ENCODE assay signal across 22 cellular contexts in the genomic region with DNA sequence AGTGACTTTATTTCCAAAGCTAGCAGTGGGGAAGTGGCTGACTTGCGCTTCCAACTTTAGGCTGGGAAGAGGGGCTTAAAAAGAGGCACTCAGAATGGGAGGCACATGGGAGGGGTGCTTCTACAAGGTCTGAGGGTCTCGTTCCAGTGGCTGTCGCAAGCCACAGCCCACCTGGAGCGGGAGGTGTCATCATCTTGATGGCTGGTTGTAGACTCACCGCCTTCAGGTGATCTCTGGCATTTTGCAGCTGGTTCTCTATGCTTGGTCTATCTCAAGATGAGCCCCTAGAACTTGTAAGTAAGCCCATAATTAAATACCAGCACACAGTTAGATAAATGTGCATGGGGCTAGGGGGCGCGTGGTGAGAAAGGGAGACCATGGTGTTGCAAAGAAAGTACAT. TPM values are rescaled to one million over a fixed set of nuclear protein-coding genes. Genes with fewer than 3 reads are reported as not detected.
"Had no signal": no experiment of that assay in that cellular context is flagged by ENCODE, and none has a peak within 500 bp of the region (broad histone marks: within the 10 kb centered on the region; RNA-seq: fewer than 3 reads in every experiment).

No MANE protein-coding gene starts in this region.

- H3K4me1 Mint-ChIP-seq: endodermal cell, naive B cell, nephron had no signal

- ATAC-seq: foreskin keratinocyte, left colon, left ventricle myocardium superior, psoas muscle, sciatic nerve had no signal

- H3K4me1 ChIP-seq: colonic mucosa, foreskin keratinocyte, psoas muscle had no signal

- H3K4me2 ChIP-seq: hepatocyte had no signal

- H3K27me3 ChIP-seq: colonic mucosa, foreskin keratinocyte, hepatocyte had no signal

- DNase-seq: colonic mucosa; effector CD4-positive, alpha-beta T cell; endodermal cell; erythroblast; foreskin keratinocyte; left colon; left ventricle myocardium superior; mesenchymal stem cell; naive B cell; psoas muscle; retina; stimulated activated CD4-positive, alpha-beta T cell treated with anti-CD3 and anti-CD28 coated beads, Interleukin-2, amount 100 ng/mL, for 24 hours; stimulated activated CD4-positive, alpha-beta T cell treated with anti-CD3 and anti-CD28 coated beads, Interleukin-4, amount 100 ng/mL, for 4 hours; stimulated activated naive CD4-positive, alpha-beta T cell treated with Interleukin-2 at 50 U/mL for 16 hours had no signal

- H3K27ac Mint-ChIP-seq: endodermal cell, nephron had no signal

- H3K27ac ChIP-seq: colonic mucosa, foreskin keratinocyte, hepatocyte, psoas muscle had no signal

- H3K4me3 Mint-ChIP-seq: endodermal cell, naive B cell, nephron had no signal

- H3K79me2 ChIP-seq: hepatocyte had no signal

- H2AFZ ChIP-seq: hepatocyte had no signal

- H3K4me3 ChIP-seq: colonic mucosa, hepatocyte, lung, psoas muscle had no signal

- H3K27me3 Mint-ChIP-seq: naive B cell had no signal

- H3K9me3 ChIP-seq: colonic mucosa, psoas muscle had no signal

- H3K36me3 ChIP-seq: colonic mucosa had no signal

RNA-seq across cellular contexts. Expression of gene TEX29, which starts 9.2 kb away (rescaled TPM):
- total RNA-seq: endothelial cell of umbilical vein, foreskin keratinocyte, kidney epithelial cell, skeletal muscle tissue, urinary bladder had no signal
